In genomic region chr19:30293051-30293785, GRCh38 we compare ENCODE assay signal across 18 cellular contexts.
DNase-seq lines count a peak whose midpoint lies in the region; ATAC-seq and TF ChIP-seq lines count a peak whose summit lies in the region.
"Had no signal": no experiment of that assay in that cellular context is flagged by ENCODE, and none has a peak within 500 bp of the region (broad histone marks: within the 10 kb centered on the region; RNA-seq: fewer than 3 reads in every experiment).

No MANE protein-coding gene starts in this region.

- H3K9me2 ChIP-seq in PC-9 (ENCODE audit: insufficient read depth): no peaks in the 10 kb centered on the region

- POLR2A ChIA-PET in PC-9 (lab: Charles Lee; ENCODE audit: unreplicated experiment): no interaction called here

- intact Hi-C loops in PC-9 (cut with micrococcal nuclease; ENCODE audit: unreplicated experiment): loop anchor here (10.0 kb wide), 1 partner anchor 408 kb away; no protein-coding TSS in a partner anchor

- no peaks in the 10 kb centered on the region for H3K4me1 ChIP-seq in PC-9 (replicated peaks; ENCODE audit: insufficient read depth)

- no peaks in the 10 kb centered on the region for H3K79me2 ChIP-seq in PC-9 (ENCODE audit: low read depth)

- CTCF ChIA-PET in PC-9 (lab: Charles Lee): no interaction called here

- H3K4me3 ChIP-seq in PC-9: no peak overlapping the region

- peaks cover 42% of the 10 kb centered on the region for H3K27me3 ChIP-seq in PC-9 (ENCODE audit: insufficient read depth, low read depth)
- H3K27me3 ChIP-seq: BE2C had no signal

- no TSS peak for BruUV-seq in PC-9 (replicated peaks; lab: Mats Ljungman, UMichigan)

- ATAC-seq in HG03342 (IDR thresholded peaks at IDR 0.05; ENCODE audit: unreplicated experiment): no peak
- ATAC-seq in omental fat pad (ENCODE audit: low FRiP score): no peak
- ATAC-seq: HCT116, HepG2 had no signal

- no peak overlapping the region for H3K27ac ChIP-seq in PC-9
- H3K27ac ChIP-seq: 22Rv1, KMS-11 had no signal

- no peak overlapping the region for H2AFZ ChIP-seq in PC-9

- H3F3A ChIP-seq in PC-9 (ENCODE audit: insufficient read depth, low read depth): no peaks in the 10 kb centered on the region

- DNase-seq in Ammon's horn (ENCODE audit: low spot score): peak; percentile 77
- peak; percentile 80 for DNase-seq in astrocyte of the hippocampus (ENCODE audit: low read depth, low spot score)
- peak in 30 of 51 donors; percentile 6 to 72 (median 35) for DNase-seq in hypothalamus (lab: John Stamatoyannopoulos, UW)
- DNase-seq in nucleus accumbens (lab: John Stamatoyannopoulos, UW): peak in 48 of 56 donors; percentile 11 to 77 (median 44)
- no peak for DNase-seq in PC-9
- no peak for DNase-seq in GDM1 (lab: John Stamatoyannopoulos, UW)
- no peak for DNase-seq in omental fat pad (ENCODE audit: low spot score)
- DNase-seq: BE2C; CD4-positive, alpha-beta memory T cell; NCI-H1092 treated with DMSO at 0.1 percent for 48 hours; NCI-H2227 treated with DMSO at 0.1 percent for 48 hours; NCI-H526; SHP77 had no signal

- H3K4me2 ChIP-seq in PC-9: no peak overlapping the region
- H3K4me2 ChIP-seq: KMS-11 had no signal

- H3K36me3 ChIP-seq in PC-9 (ENCODE audit: low read depth): no peaks in the 10 kb centered on the region

- TF ChIP-seq CTCF in PC-9 (conservative IDR thresholded peaks at IDR 0.05) (no peak), omental fat pad (IDR thresholded peaks at IDR 0.05) (no peak)

- H3K9me3 ChIP-seq in PC-9 (ENCODE audit: insufficient read depth, low read depth): no peaks in the 10 kb centered on the region
- H3K9me3 ChIP-seq: BE2C had no signal

- no peaks in the 10 kb centered on the region for H4K20me1 ChIP-seq in PC-9 (ENCODE audit: insufficient read depth)

Comparison
In these comparisons a context has a peak if more than half of its experiments do, and no peak if none do; other contexts are left out.
1. DNase-seq: peak in Ammon's horn (single experiment), astrocyte of the hippocampus (single experiment), hypothalamus (30 of 51) and nucleus accumbens (48 of 56); none in PC-9 (0 of 2), GDM1 (single experiment) and omental fat pad (single experiment).